ENCODE assay signal across 28 cellular contexts in the genomic region with DNA sequence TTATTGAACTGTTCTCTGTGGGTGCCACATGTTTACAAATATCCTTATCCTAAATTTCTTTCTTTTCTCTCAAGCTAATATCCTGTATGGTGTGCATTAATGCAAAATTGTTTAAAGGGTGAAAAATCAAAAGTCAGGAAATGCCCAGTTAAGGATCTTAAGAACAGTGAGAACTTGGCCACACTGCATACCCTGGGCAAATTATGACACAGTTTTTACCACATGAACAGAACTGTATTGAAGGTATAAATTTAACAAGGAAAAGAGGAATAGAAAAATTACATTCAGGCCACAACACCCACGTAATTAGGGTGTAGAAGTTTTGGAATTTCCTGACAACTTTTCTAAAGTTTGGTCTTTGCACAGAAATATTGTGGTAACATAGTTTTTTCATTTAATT.
"Had no signal": no experiment of that assay in that cellular context is flagged by ENCODE, and none has a peak within 500 bp of the region (broad histone marks: within the 10 kb centered on the region; RNA-seq: fewer than 3 reads in every experiment).

No MANE protein-coding gene starts in this region.

- DNase-seq: activated CD4-positive, alpha-beta memory T cell treated with anti-CD3 and anti-CD28 coated beads, Interleukin-2, amount 10 ng/mL, durations not matched to agents 7 days and 5 days; activated CD4-positive, alpha-beta T cell treated with anti-CD3 and anti-CD28 coated beads for 1 hour; activated CD4-positive, alpha-beta T cell treated with anti-CD3 and anti-CD28 coated beads for 4 hours; activated CD4-positive, alpha-beta T cell treated with anti-CD3 and anti-CD28 coated beads, Interleukin-2, amount 10 ng/mL, durations not matched to agents 7 days and 5 days; activated CD4-positive, alpha-beta T cell treated with anti-CD3 and anti-CD28 coated beads, Interleukin-2, amount 50 U/mL, for 4 hours; activated CD8-positive, alpha-beta memory T cell treated with anti-CD3 and anti-CD28 coated beads, Interleukin-2, amount 50 U/mL, for 48 hours; activated gamma-delta T cell; activated naive CD4-positive, alpha-beta T cell treated with anti-CD3 and anti-CD28 coated beads, Interleukin-2, amount 50 U/mL, for 16 hours; activated naive CD4-positive, alpha-beta T cell treated with Interleukin-2 at 50 U/mL for 16 hours; activated T-cell treated with anti-CD3 and anti-CD28 coated beads for 4 hours; activated T-cell treated with anti-CD3 and anti-CD28 coated beads, Interleukin-2, amount 50 U/mL, for 24 hours; activated T-cell treated with anti-CD3 and anti-CD28 coated beads, Interleukin-2, amount 50 U/mL, for 72 hours; amniotic stem cell; anterior cingulate cortex; brain microvascular endothelial cell; dorsolateral prefrontal cortex; effector memory CD4-positive, alpha-beta T cell; endodermal cell; foreskin fibroblast; head of caudate nucleus; T-helper 2 cell had no signal

- H3K27ac ChIP-seq: brain microvascular endothelial cell, coronary artery, dorsolateral prefrontal cortex, VCaP had no signal

- FAIRE-seq: bronchial epithelial cell, frontal cortex, TTC549 had no signal

- ATAC-seq: activated T-cell treated with anti-CD3 and anti-CD28 coated beads, Interleukin-2, amount 50 U/mL, for 72 hours; esophagus mucosa; WTC11 had no signal

- H3K27me3 ChIP-seq: brain microvascular endothelial cell had no signal

- H3K36me3 ChIP-seq: brain microvascular endothelial cell had no signal

- H3K4me3 ChIP-seq: coronary artery, dorsolateral prefrontal cortex had no signal
